Comparison of ENCODE assay signal across 16 cellular contexts in genomic region chr9:30732060-30732459, GRCh38.
"Had no signal": no experiment of that assay in that cellular context is flagged by ENCODE, and none has a peak within 500 bp of the region (broad histone marks: within the 10 kb centered on the region; RNA-seq: fewer than 3 reads in every experiment).

No MANE protein-coding gene starts in this region.

- DNase-seq: activated naive CD4-positive, alpha-beta T cell treated with anti-CD3 and anti-CD28 coated beads, Interleukin-2, amount 50 U/mL, for 16 hours; activated T-cell treated with anti-CD3 and anti-CD28 coated beads, Interleukin-2, amount 50 U/mL, for 1 hour; adrenal gland; body of pancreas; central memory CD4-positive, alpha-beta T cell; cortex of kidney; effector memory CD8-positive, alpha-beta T cell; hypothalamus; immature natural killer cell; left cardiac atrium; naive thymus-derived CD4-positive, alpha-beta T cell; small intestine had no signal

- H3K4me3 ChIP-seq: adrenal gland, body of pancreas, lung had no signal

- H3K36me3 ChIP-seq: adrenal gland, neutrophil had no signal

- H3K27me3 ChIP-seq: adrenal gland, body of pancreas, neutrophil had no signal

- H3K9me3 ChIP-seq: adrenal gland, body of pancreas, neutrophil had no signal

- H3K4me1 ChIP-seq: adrenal gland, body of pancreas had no signal

- H3K27ac ChIP-seq: adrenal gland, body of pancreas, neutrophil had no signal

- ATAC-seq: activated CD4-positive, CD25-positive, alpha-beta regulatory T cell treated with anti-CD3 and anti-CD28 coated beads, Interleukin-2, amount 50 U/mL, for 24 hours; body of pancreas; effector memory CD8-positive, alpha-beta T cell; left cardiac atrium; naive thymus-derived CD4-positive, alpha-beta T cell had no signal

- FAIRE-seq: small intestine, urothelium cell line had no signal
